ENCODE assay signal across 22 cellular contexts in genomic region chr10:72445851-72446250, GRCh38.
"Had no signal": no experiment of that assay in that cellular context is flagged by ENCODE, and none has a peak within 500 bp of the region (broad histone marks: within the 10 kb centered on the region; RNA-seq: fewer than 3 reads in every experiment).

No MANE protein-coding gene starts in this region.

- H3K4me3 Mint-ChIP-seq: IgD-negative memory B cell had no signal

- H3K4me2 ChIP-seq: KMS-11, SK-N-SH had no signal

- H3K27ac Mint-ChIP-seq: IgD-negative memory B cell had no signal

- H3K4me3 ChIP-seq: K562 had no signal

- H3K4me1 Mint-ChIP-seq: IgD-negative memory B cell had no signal

- H3K9me2 ChIP-seq: SK-N-SH had no signal

- H3K27me3 Mint-ChIP-seq: IgD-negative memory B cell had no signal

- H3K9ac ChIP-seq: KMS-11, SK-N-SH had no signal

- H3K27ac ChIP-seq: HL-60, KMS-11, RWPE1 had no signal

- H3K9me3 ChIP-seq: SK-N-SH had no signal

- DNase-seq: MV-4-11, NCI-H1048, NCI-H1105, NCI-H1417, NCI-H1436 treated with DMSO at 0.1 percent for 48 hours, NCI-H1694, NCI-H187 treated with DMSO at 0.1 percent for 48 hours, NCI-H2029 treated with DMSO at 0.1 percent for 48 hours, NCI-H226, NCI-H446, NCI-H510A, NCI-H524 treated with DMSO at 0.1 percent for 48 hours, NCI-H69, NCI-H774, PC-3, SHP77, SK-N-SH had no signal
